In genomic region chr6:146545608-146546007, GRCh38 we compare ENCODE assay signal across 1 cellular context.
TF ChIP-seq lines count a peak whose summit lies in the region.

No MANE protein-coding gene starts in this region.

TF ChIP-seq in HepG2, 621 proteins besides CTCF, POLR2A, EP300 and RAD21:
- TF ChIP-seq CBX2 (IDR thresholded peaks at IDR 0.05; ENCODE audit: low read depth, low read length), result no peak
- TF ChIP-seq CBX2 (CRISPR knock-in tag; IDR thresholded peaks at IDR 0.05; ENCODE audit: low read depth), result no peak
- no peak for TF ChIP-seq MAX (IDR thresholded peaks at IDR 0.05)
- no peak for TF ChIP-seq ZNF567 (CRISPR knock-in tag; IDR thresholded peaks at IDR 0.05; ENCODE audit: borderline replicate concordance)
- no peak for TF ChIP-seq SMAD3 (CRISPR knock-in tag; IDR thresholded peaks at IDR 0.05)
- TF ChIP-seq ZNF607 (CRISPR knock-in tag; IDR thresholded peaks at IDR 0.05; ENCODE audit: borderline replicate concordance), result no peak
- TF ChIP-seq ZNF75D (CRISPR knock-in tag; IDR thresholded peaks at IDR 0.05; ENCODE audit: borderline replicate concordance), result no peak
- no peak for TF ChIP-seq GMEB2 (CRISPR knock-in tag; IDR thresholded peaks at IDR 0.05; ENCODE audit: low read depth)
- TF ChIP-seq SNAPC5 (CRISPR knock-in tag; IDR thresholded peaks at IDR 0.05; ENCODE audit: borderline replicate concordance), result no peak
- no peak for TF ChIP-seq ZNF557 (CRISPR knock-in tag; IDR thresholded peaks at IDR 0.05)
- no peak for TF ChIP-seq ZBTB25 (CRISPR knock-in tag; IDR thresholded peaks at IDR 0.05)
- TF ChIP-seq FOXM1 (CRISPR knock-in tag; IDR thresholded peaks at IDR 0.05), result no peak
- no peak for TF ChIP-seq HMGA1 (CRISPR knock-in tag; conservative IDR thresholded peaks at IDR 0.05)
- no peak for TF ChIP-seq THAP8 (CRISPR knock-in tag; IDR thresholded peaks at IDR 0.05; ENCODE audit: borderline replicate concordance)
- no peak for TF ChIP-seq MAFK (conservative IDR thresholded peaks at IDR 0.05 in 1 of 2, IDR thresholded peaks at IDR 0.05 in 1 of 2; ENCODE audit: low read length in 2 of 2)
